ENCODE assay signal across 10 cellular contexts in the genomic region with DNA sequence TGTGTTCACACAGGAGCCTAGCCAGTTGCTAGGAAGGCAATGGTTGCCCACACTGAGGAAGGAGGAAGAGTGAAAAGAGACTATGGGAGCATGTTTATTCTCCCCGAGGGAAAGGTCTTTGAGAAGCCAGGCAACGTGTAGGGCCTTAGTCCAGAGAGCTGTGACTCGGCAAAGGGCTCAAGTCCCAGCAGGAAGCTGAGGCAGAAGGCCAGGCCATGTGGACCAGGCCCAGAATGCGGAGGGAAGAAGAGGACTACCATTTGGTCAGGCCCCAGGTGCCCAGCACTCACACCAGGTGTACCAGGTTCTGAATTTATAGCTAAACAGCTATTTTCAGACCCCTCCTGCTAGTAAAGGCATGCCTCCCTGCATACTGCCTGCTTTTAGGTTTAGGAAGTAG.
DNase-seq lines count a peak whose midpoint lies in the region; ATAC-seq and TF ChIP-seq lines count a peak whose summit lies in the region.
"Had no signal": no experiment of that assay in that cellular context is flagged by ENCODE, and none has a peak within 500 bp of the region (broad histone marks: within the 10 kb centered on the region; RNA-seq: fewer than 3 reads in every experiment).

No MANE protein-coding gene starts in this region.

- ATAC-seq in CD4-positive, CD25-positive, alpha-beta regulatory T cell (ENCODE audit: low read depth in 2 of 2) = no peak
- ATAC-seq in HG02981 (IDR thresholded peaks at IDR 0.05; ENCODE audit: unreplicated experiment) (peak; percentile 12), mucosa of descending colon (peak; percentile 24)
- ATAC-seq in activated T-cell treated with anti-CD3 and anti-CD28 coated beads, Interleukin-2, amount 50 U/mL, for 72 hours (replicated peaks in 1 of 2) = peak in 1 of 2 donors; percentile 20

- H3K36me3 Mint-ChIP-seq in CD4-positive, CD25-positive, alpha-beta regulatory T cell = no peaks in the 10 kb centered on the region
- peaks cover 5 to 6% of the 10 kb centered on the region in 2 donors for H3K36me3 Mint-ChIP-seq in activated T-cell treated with anti-CD3 and anti-CD28 coated beads, Interleukin-2, amount 50 U/mL, for 72 hours (ENCODE audit: insufficient read depth in 2 of 2)

- peaks cover 21% of the 10 kb centered on the region for H3K4me1 ChIP-seq in CD4-positive, CD25-positive, alpha-beta regulatory T cell (ENCODE audit: control insufficient read depth, insufficient read depth, low read length, poor library complexity, severe bottlenecking)
- no peaks in the 10 kb centered on the region for H3K4me1 ChIP-seq in mucosa of descending colon (ENCODE audit: low read depth)

- H3K36me3 ChIP-seq in CD4-positive, CD25-positive, alpha-beta regulatory T cell (ENCODE audit: control insufficient read depth, insufficient read depth, low read length) = no peaks in the 10 kb centered on the region
- H3K36me3 ChIP-seq in mucosa of descending colon (ENCODE audit: low read depth) = no peaks in the 10 kb centered on the region
- H3K36me3 ChIP-seq: brain microvascular endothelial cell had no signal

- peak overlapping the region; percentile 68 for H3K4me3 ChIP-seq in CD4-positive, CD25-positive, alpha-beta regulatory T cell (ENCODE audit: low read depth, low read length)
- no peak overlapping the region for H3K4me3 ChIP-seq in mucosa of descending colon

- intact Hi-C loops in mucosa of descending colon (cut with DNase I, micrococcal nuclease) = no loop called here
- intact Hi-C loops in posterior vena cava (cut with DNase I) = no loop called here

- peaks cover 11 to 40% (median 20%) of the 10 kb centered on the region in 4 donors for H3K4me1 Mint-ChIP-seq in CD4-positive, CD25-positive, alpha-beta regulatory T cell
- peaks cover 15% of the 10 kb centered on the region for H3K4me1 Mint-ChIP-seq in activated T-cell treated with anti-CD3 and anti-CD28 coated beads, Interleukin-2, amount 50 U/mL, for 72 hours (ENCODE audit: low read depth)

- no peak for DNase-seq in CD4-positive, CD25-positive, alpha-beta regulatory T cell
- no peak for DNase-seq in activated T-cell treated with anti-CD3 and anti-CD28 coated beads, Interleukin-2, amount 50 U/mL, for 72 hours
- DNase-seq in mucosa of descending colon = peak in 2 of 3 donors; percentile 29 to 36
- no peak for DNase-seq in NCI-H446 (lab: John Stamatoyannopoulos, UW)
- no peak for DNase-seq in stimulated activated CD4-positive, alpha-beta T cell treated with anti-CD3 and anti-CD28 coated beads, Interleukin-2, amount 100 ng/mL, for 24 hours
- DNase-seq in posterior vena cava (ENCODE audit: low spot score) = no peak
- no peak for DNase-seq in COLO829 (ENCODE audit: low spot score)
- DNase-seq: brain microvascular endothelial cell had no signal

- H3K27me3 ChIP-seq in CD4-positive, CD25-positive, alpha-beta regulatory T cell (ENCODE audit: control insufficient read depth, insufficient read depth, low read length) = no peaks in the 10 kb centered on the region
- H3K27me3 ChIP-seq: brain microvascular endothelial cell had no signal

- H3K9me3 ChIP-seq in CD4-positive, CD25-positive, alpha-beta regulatory T cell (ENCODE audit: control insufficient read depth in 2 of 2, low read length in 2 of 2) = no peaks in the 10 kb centered on the region
- H3K9me3 ChIP-seq in mucosa of descending colon = peaks cover 9% of the 10 kb centered on the region

- peak overlapping the region; percentile 66 for H3K27ac ChIP-seq in CD4-positive, CD25-positive, alpha-beta regulatory T cell (ENCODE audit: insufficient read depth, low read length, poor library complexity, severe bottlenecking)
- H3K27ac ChIP-seq: brain microvascular endothelial cell, KMS-11 had no signal

- TF ChIP-seq CTCF in mucosa of descending colon (IDR thresholded peaks at IDR 0.05) = no peak

- H3K27ac Mint-ChIP-seq in CD4-positive, CD25-positive, alpha-beta regulatory T cell = peak overlapping the region; percentile 94 to 100 (median 98)
- peak overlapping the region; percentile 95 for H3K27ac Mint-ChIP-seq in activated T-cell treated with anti-CD3 and anti-CD28 coated beads, Interleukin-2, amount 50 U/mL, for 72 hours

- peak overlapping the region; percentile 62 to 84 (median 76) for H3K4me3 Mint-ChIP-seq in CD4-positive, CD25-positive, alpha-beta regulatory T cell
- H3K4me3 Mint-ChIP-seq in activated T-cell treated with anti-CD3 and anti-CD28 coated beads, Interleukin-2, amount 50 U/mL, for 72 hours = peak overlapping the region; percentile 59 to 70

- peaks cover 4% of the 10 kb centered on the region for H3K27me3 Mint-ChIP-seq in CD4-positive, CD25-positive, alpha-beta regulatory T cell
- no peaks in the 10 kb centered on the region for H3K27me3 Mint-ChIP-seq in activated T-cell treated with anti-CD3 and anti-CD28 coated beads, Interleukin-2, amount 50 U/mL, for 72 hours (ENCODE audit: low read depth)

- peaks cover 0 to 8% (median 0%) of the 10 kb centered on the region in 7 donors for H3K9me3 Mint-ChIP-seq in CD4-positive, CD25-positive, alpha-beta regulatory T cell
- peaks cover 3 to 4% of the 10 kb centered on the region in 2 donors for H3K9me3 Mint-ChIP-seq in activated T-cell treated with anti-CD3 and anti-CD28 coated beads, Interleukin-2, amount 50 U/mL, for 72 hours

Comparison
In these comparisons a context has a peak if more than half of its experiments do, and no peak if none do; other contexts are left out.
1. ATAC-seq: peak in HG02981 (single experiment) and mucosa of descending colon (single experiment); none in CD4-positive, CD25-positive, alpha-beta regulatory T cell (0 of 2).
2. DNase-seq: peak in mucosa of descending colon (2 of 3); none in CD4-positive, CD25-positive, alpha-beta regulatory T cell (0 of 3), activated T-cell treated with anti-CD3 and anti-CD28 coated beads, Interleukin-2, amount 50 U/mL, for 72 hours (0 of 2), NCI-H446 (0 of 2), stimulated activated CD4-positive, alpha-beta T cell treated with anti-CD3 and anti-CD28 coated beads, Interleukin-2, amount 100 ng/mL, for 24 hours (0 of 2), posterior vena cava (single experiment) and COLO829 (single experiment).